ENCODE assay signal across 28 cellular contexts in the genomic region with DNA sequence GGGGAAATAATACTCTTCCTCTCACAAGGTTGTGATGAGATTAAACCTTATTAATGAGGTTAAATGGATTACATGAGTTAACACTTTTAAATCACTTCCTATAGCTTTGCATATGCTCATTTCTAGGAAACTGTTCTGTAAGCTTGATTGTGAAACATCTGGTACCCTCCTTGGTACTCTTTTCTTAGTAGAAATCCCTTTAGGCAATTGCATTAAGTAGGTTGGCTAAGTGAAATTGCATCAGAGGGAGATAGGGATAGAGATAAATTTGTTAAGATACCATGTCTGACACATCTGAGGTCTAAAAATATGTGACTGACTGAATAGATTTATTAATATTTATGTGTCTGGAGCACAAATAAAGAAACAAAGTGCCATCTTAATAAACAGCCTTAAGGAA.
"Had no signal": no experiment of that assay in that cellular context is flagged by ENCODE, and none has a peak within 500 bp of the region (broad histone marks: within the 10 kb centered on the region; RNA-seq: fewer than 3 reads in every experiment).

No MANE protein-coding gene starts in this region.

- H3K27ac ChIP-seq: breast epithelium, gastrocnemius medialis, thyroid gland, WERI-Rb-1 had no signal

- H3K9me3 ChIP-seq: breast epithelium, gastrocnemius medialis, left ventricle myocardium inferior, mucosa of descending colon, stomach, thyroid gland, upper lobe of left lung had no signal

- FAIRE-seq: endometrium, islet of Langerhans had no signal

- H3K4me3 Mint-ChIP-seq: activated CD4-positive, alpha-beta memory T cell treated with anti-CD3 and anti-CD28 coated beads, Interleukin-2, amount 10 ng/mL, durations not matched to agents 7 days and 5 days; activated CD4-positive, alpha-beta T cell treated with anti-CD3 and anti-CD28 coated beads, Interleukin-2, amount 10 ng/mL, durations not matched to agents 24 days and 14 days; activated naive CD4-positive, alpha-beta T cell treated with anti-CD3 and anti-CD28 coated beads, Interleukin-2, amount 50 U/mL, for 24 hours; activated T-cell treated with anti-CD3 and anti-CD28 coated beads, Interleukin-2, amount 50 U/mL, for 4 hours; activated T-helper 17 cell treated with anti-CD3 and anti-CD28 coated beads, Interleukin-2, amount 50 U/mL, for 72 hours; central memory CD8-positive, alpha-beta T cell; natural killer cell treated with Interleukin-12 subunit alpha and Interleukin-12 subunit beta and Interleukin-15 and Interleukin-18, amount 100 ng/mL, for 72 hours; stimulated activated naive B cell treated with anti-CD40 and anti-IgM and Interleukin-4, amounts not matched to agents 10 μg/mL and 1 μg/mL and 100 μg/mL, for 72 hours had no signal

- H3K36me3 ChIP-seq: breast epithelium, gastrocnemius medialis, left ventricle myocardium inferior, stomach, thyroid gland, upper lobe of left lung, WERI-Rb-1 had no signal

- ATAC-seq: activated T-cell treated with anti-CD3 and anti-CD28 coated beads, Interleukin-2, amount 50 U/mL, for 4 hours; activated T-helper 17 cell treated with anti-CD3 and anti-CD28 coated beads, Interleukin-2, amount 50 U/mL, for 72 hours; gastrocnemius medialis; mucosa of descending colon; natural killer cell treated with Interleukin-12 subunit alpha and Interleukin-12 subunit beta and Interleukin-15 and Interleukin-18, amount 100 ng/mL, for 72 hours; right cardiac atrium; stimulated activated naive B cell treated with anti-CD40 and anti-IgM and Interleukin-4, amounts not matched to agents 10 μg/mL and 1 μg/mL and 100 μg/mL, for 72 hours had no signal

- H3K4me1 Mint-ChIP-seq: activated CD4-positive, alpha-beta memory T cell treated with anti-CD3 and anti-CD28 coated beads, Interleukin-2, amount 10 ng/mL, durations not matched to agents 7 days and 5 days; activated CD4-positive, alpha-beta T cell treated with anti-CD3 and anti-CD28 coated beads, Interleukin-2, amount 10 ng/mL, durations not matched to agents 24 days and 14 days; activated naive CD4-positive, alpha-beta T cell treated with anti-CD3 and anti-CD28 coated beads, Interleukin-2, amount 50 U/mL, for 24 hours; activated T-helper 17 cell treated with anti-CD3 and anti-CD28 coated beads, Interleukin-2, amount 50 U/mL, for 72 hours; central memory CD8-positive, alpha-beta T cell; stimulated activated naive B cell treated with anti-CD40 and anti-IgM and Interleukin-4, amounts not matched to agents 10 μg/mL and 1 μg/mL and 100 μg/mL, for 72 hours had no signal

- H3K36me3 Mint-ChIP-seq: activated naive CD4-positive, alpha-beta T cell treated with anti-CD3 and anti-CD28 coated beads, Interleukin-2, amount 50 U/mL, for 24 hours; natural killer cell treated with Interleukin-12 subunit alpha and Interleukin-12 subunit beta and Interleukin-15 and Interleukin-18, amount 100 ng/mL, for 72 hours; stimulated activated naive B cell treated with anti-CD40 and anti-IgM and Interleukin-4, amounts not matched to agents 10 μg/mL and 1 μg/mL and 100 μg/mL, for 72 hours had no signal

- H3K27me3 ChIP-seq: breast epithelium, gastrocnemius medialis, stomach, thyroid gland, upper lobe of left lung had no signal

- DNase-seq: activated CD4-positive, alpha-beta memory T cell treated with anti-CD3 and anti-CD28 coated beads, Interleukin-2, amount 10 ng/mL, durations not matched to agents 7 days and 5 days; activated CD4-positive, alpha-beta T cell treated with anti-CD3 and anti-CD28 coated beads, Interleukin-2, amount 10 ng/mL, durations not matched to agents 24 days and 14 days; activated CD4-positive, CD25-positive, alpha-beta regulatory T cell treated with anti-CD3 and anti-CD28 coated beads, Interleukin-2, amount 50 U/mL, for 72 hours; activated gamma-delta T cell treated with Interleukin-2 at 50 U/mL for 16 hours; activated T-cell treated with anti-CD3 and anti-CD28 coated beads, Interleukin-2, amount 50 U/mL, for 4 hours; effector CD8-positive, alpha-beta T cell; gastrocnemius medialis; glutamatergic neuron; left ventricle myocardium inferior; mesendoderm; mucosa of descending colon; right cardiac atrium; stimulated activated CD4-positive, alpha-beta T cell treated with anti-CD3 and anti-CD28 coated beads, Interleukin-15, amount 100 ng/mL, for 24 hours; stimulated activated CD4-positive, alpha-beta T cell treated with anti-CD3 and anti-CD28 coated beads, Interleukin-2, amount 100 ng/mL, for 24 hours; stimulated activated naive B cell treated with anti-CD40 and anti-IgM and Interleukin-4, amounts not matched to agents 10 μg/mL and 1 μg/mL and 100 μg/mL, for 72 hours; stomach; T1000; thyroid gland; upper lobe of left lung had no signal

- H3K4me1 ChIP-seq: breast epithelium, gastrocnemius medialis, left ventricle myocardium inferior, stomach, thyroid gland, upper lobe of left lung had no signal

- H3K27me3 Mint-ChIP-seq: activated CD4-positive, alpha-beta memory T cell treated with anti-CD3 and anti-CD28 coated beads, Interleukin-2, amount 10 ng/mL, durations not matched to agents 7 days and 5 days; activated CD4-positive, alpha-beta T cell treated with anti-CD3 and anti-CD28 coated beads, Interleukin-2, amount 10 ng/mL, durations not matched to agents 24 days and 14 days; activated naive CD4-positive, alpha-beta T cell treated with anti-CD3 and anti-CD28 coated beads, Interleukin-2, amount 50 U/mL, for 24 hours; activated T-helper 17 cell treated with anti-CD3 and anti-CD28 coated beads, Interleukin-2, amount 50 U/mL, for 72 hours; central memory CD8-positive, alpha-beta T cell; natural killer cell treated with Interleukin-12 subunit alpha and Interleukin-12 subunit beta and Interleukin-15 and Interleukin-18, amount 100 ng/mL, for 72 hours; stimulated activated naive B cell treated with anti-CD40 and anti-IgM and Interleukin-4, amounts not matched to agents 10 μg/mL and 1 μg/mL and 100 μg/mL, for 72 hours had no signal

- H3K9me3 Mint-ChIP-seq: activated CD4-positive, alpha-beta T cell treated with anti-CD3 and anti-CD28 coated beads, Interleukin-2, amount 10 ng/mL, durations not matched to agents 24 days and 14 days; activated naive CD4-positive, alpha-beta T cell treated with anti-CD3 and anti-CD28 coated beads, Interleukin-2, amount 50 U/mL, for 24 hours; activated T-cell treated with anti-CD3 and anti-CD28 coated beads, Interleukin-2, amount 50 U/mL, for 4 hours; stimulated activated naive B cell treated with anti-CD40 and anti-IgM and Interleukin-4, amounts not matched to agents 10 μg/mL and 1 μg/mL and 100 μg/mL, for 72 hours had no signal

- H3K27ac Mint-ChIP-seq: activated CD4-positive, alpha-beta memory T cell treated with anti-CD3 and anti-CD28 coated beads, Interleukin-2, amount 10 ng/mL, durations not matched to agents 7 days and 5 days; activated CD4-positive, alpha-beta T cell treated with anti-CD3 and anti-CD28 coated beads, Interleukin-2, amount 10 ng/mL, durations not matched to agents 24 days and 14 days; activated naive CD4-positive, alpha-beta T cell treated with anti-CD3 and anti-CD28 coated beads, Interleukin-2, amount 50 U/mL, for 24 hours; activated T-helper 17 cell treated with anti-CD3 and anti-CD28 coated beads, Interleukin-2, amount 50 U/mL, for 72 hours; natural killer cell treated with Interleukin-12 subunit alpha and Interleukin-12 subunit beta and Interleukin-15 and Interleukin-18, amount 100 ng/mL, for 72 hours; stimulated activated naive B cell treated with anti-CD40 and anti-IgM and Interleukin-4, amounts not matched to agents 10 μg/mL and 1 μg/mL and 100 μg/mL, for 72 hours had no signal

- H3K4me3 ChIP-seq: breast epithelium, gastrocnemius medialis, left ventricle myocardium inferior, lung, mucosa of descending colon, stomach, thyroid gland, upper lobe of left lung had no signal
